13 cellular contexts compared by ENCODE assay signal in the genomic region with DNA sequence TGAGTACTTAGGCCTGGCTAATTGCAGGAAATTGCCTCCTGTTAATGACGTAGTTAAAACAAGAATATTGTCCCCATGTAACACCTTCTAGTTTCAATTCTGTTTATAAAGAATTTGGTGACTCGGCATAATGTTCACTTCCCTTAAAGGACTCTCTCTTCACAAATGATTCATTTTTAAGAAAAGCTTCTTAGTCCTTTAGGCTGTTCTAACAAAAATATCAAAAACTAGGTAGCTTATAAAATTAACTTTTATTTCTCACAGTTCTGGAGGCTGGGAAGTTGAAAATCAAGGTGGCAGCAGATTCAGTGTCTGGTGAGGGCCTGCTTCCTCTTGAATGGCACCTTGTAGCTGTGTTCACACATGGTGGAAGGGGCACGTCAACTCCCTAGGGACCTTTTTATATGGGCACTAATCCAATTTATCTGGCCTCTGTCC. TPM values are rescaled to one million over a fixed set of nuclear protein-coding genes. Genes with fewer than 3 reads are reported as not detected.
A peak's percentile ranks its signal among the peaks of the same experiment; 100 is the strongest.
DNase-seq lines count a peak whose midpoint lies in the region; ATAC-seq, FAIRE-seq and TF ChIP-seq lines count a peak whose summit lies in the region.
"Had no signal": no experiment of that assay in that cellular context is flagged by ENCODE, and none has a peak within 500 bp of the region (broad histone marks: within the 10 kb centered on the region; RNA-seq: fewer than 3 reads in every experiment).

No MANE protein-coding gene starts in this region.

- H3K4me1 ChIP-seq in psoas muscle = no peaks in the 10 kb centered on the region

- TF ChIP-seq CTCF in GM12864 (IDR thresholded peaks at IDR 0.05; ENCODE audit: low read depth, low read length, missing control alignments) (no peak), psoas muscle (IDR thresholded peaks at IDR 0.05) (no peak), WERI-Rb-1 (IDR thresholded peaks at IDR 0.05; ENCODE audit: low read depth, low read length) (no peak)

- intact Hi-C loops in psoas muscle (cut with DNase I) = no loop called here

- peak; percentile 66 for ATAC-seq in GM19438 (IDR thresholded peaks at IDR 0.05; ENCODE audit: low read depth, unreplicated experiment)
- ATAC-seq in HG02973 (IDR thresholded peaks at IDR 0.05; ENCODE audit: unreplicated experiment) = peak; percentile 91
- ATAC-seq in psoas muscle = no peak

- no peaks in the 10 kb centered on the region for H3K9me3 ChIP-seq in psoas muscle
- no peaks in the 10 kb centered on the region for H3K9me3 ChIP-seq in WERI-Rb-1 (ENCODE audit: severe bottlenecking)
- H3K9me3 ChIP-seq: BLaER1 treated with 17β-estradiol and CSF1 and Interleukin-3, amounts not matched to agents 10 nM and 100 nM had no signal

- no peaks in the 10 kb centered on the region for H3K27me3 ChIP-seq in psoas muscle (ENCODE audit: insufficient read depth in 3 of 3, low read length in 2 of 3)
- H3K27me3 ChIP-seq in WERI-Rb-1 (ENCODE audit: insufficient read depth, low read depth, severe bottlenecking) = no peaks in the 10 kb centered on the region
- H3K27me3 ChIP-seq: BLaER1 treated with 17β-estradiol and CSF1 and Interleukin-3, amounts not matched to agents 10 nM and 100 nM had no signal

- H3K27ac ChIP-seq in psoas muscle = no peak overlapping the region
- no peak overlapping the region for H3K27ac ChIP-seq in WERI-Rb-1

- 53 to 74% (median 53%) methylated on average over 3 of the region's 3 CpGs for WGBS in psoas muscle, 3 donors

- no peak for FAIRE-seq in GM12892 (lab: Jason Lieb, UNC)
- FAIRE-seq: endometrium had no signal

- TF ChIP-seq POLR2A in GM12892 (IDR thresholded peaks at IDR 0.05; ENCODE audit: low read depth, low read length) = no peak

- H3K36me3 ChIP-seq in psoas muscle (ENCODE audit: insufficient read depth in 1 of 2, low read depth in 1 of 2) (no peaks in the 10 kb centered on the region), WERI-Rb-1 (no peaks in the 10 kb centered on the region)
- H3K36me3 ChIP-seq: BLaER1 treated with 17β-estradiol and CSF1 and Interleukin-3, amounts not matched to agents 10 nM and 100 nM had no signal

- no peak overlapping the region for H3K4me3 ChIP-seq in GM12864 (ENCODE audit: low read depth, low read length)
- H3K4me3 ChIP-seq in psoas muscle = no peak overlapping the region
- no peak overlapping the region for H3K4me3 ChIP-seq in WERI-Rb-1 (ENCODE audit: low read depth, low read length)
- H3K4me3 ChIP-seq: BLaER1 treated with 17β-estradiol and CSF1 and Interleukin-3, amounts not matched to agents 10 nM and 100 nM had no signal

- DNase-seq in GM12864 (ENCODE audit: low read depth) (peak; percentile 10), NCI-H82 treated with DMSO at 0.1 percent for 48 hours (lab: John Stamatoyannopoulos, UW; ENCODE audit: unreplicated experiment) (peak; percentile 34), psoas muscle (no peak), GM12892 (ENCODE audit: insufficient read length) (no peak), COLO829 (ENCODE audit: low spot score) (no peak), WERI-Rb-1 (no peak)
- DNase-seq: activated naive CD4-positive, alpha-beta T cell treated with Interleukin-2 at 50 U/mL for 16 hours; H9; NCI-H1694 had no signal

RNA-seq across cellular contexts. Expression of a gene that starts 23.8 kb away (rescaled TPM):
- under 1 TPM; 0.14 to 0.52 (median 0.36) TPM for total RNA-seq in psoas muscle
- 1 to 10 TPM in 1 of 3 donors, under 1 TPM in 2; 0.35 to 1.5 (median 0.36) TPM for polyA plus RNA-seq in psoas muscle
- not detected for polyA plus RNA-seq in GM12892 (2012; ENCODE audit: missing spikeins)

Comparison
In these comparisons a context has a peak if more than half of its experiments do, and no peak if none do; other contexts are left out.
1. DNase-seq: peak in GM12864 (single experiment) and NCI-H82 treated with DMSO at 0.1 percent for 48 hours (single experiment); none in psoas muscle (0 of 2), GM12892 (single experiment), COLO829 (single experiment) and WERI-Rb-1 (single experiment).
2. ATAC-seq: peak in GM19438 (single experiment) and HG02973 (single experiment); none in psoas muscle (0 of 4).